8 cellular contexts compared by ENCODE assay signal in genomic region chr1:91441980-91442379, GRCh38. TPM values are rescaled to one million over a fixed set of nuclear protein-coding genes. Genes with fewer than 3 reads are reported as not detected.
"Had no signal": no experiment of that assay in that cellular context is flagged by ENCODE, and none has a peak within 500 bp of the region (broad histone marks: within the 10 kb centered on the region; RNA-seq: fewer than 3 reads in every experiment).

No MANE protein-coding gene starts in this region.

RNA-seq across cellular contexts. Expression of gene HFM1, which starts 37.3 kb away (rescaled TPM):
- total RNA-seq: activated naive CD4-positive, alpha-beta T cell treated with anti-CD3 and anti-CD28 coated beads for 36 hours; activated naive CD4-positive, alpha-beta T cell treated with anti-CD3 and anti-CD28 coated beads, Interleukin-2, amount 50 U/mL, for 72 hours; activated naive CD8-positive, alpha-beta T cell treated with anti-CD3 and anti-CD28 coated beads, Interleukin-2, amount 10 ng/mL, durations not matched to agents 7 days and 5 days; activated T-cell treated with anti-CD3 and anti-CD28 coated beads, Interleukin-2, amount 50 U/mL, for 72 hours; activated T-helper 1 cell treated with anti-CD3 and anti-CD28 coated beads, Interleukin-12 subunit alpha, Interleukin-12 subunit beta, Interleukin-2, Interleukin-4 antibody, amounts not matched to agents 30 ng/mL and 10 ng/mL and 1 ng/mL, durations not matched to agents 14 hours and 24 hours and 36 hours; activated T-helper 17 cell treated with anti-CD3 and anti-CD28 coated beads, Interleukin-2, amount 50 U/mL, for 72 hours; activated T-helper 2 cell treated with anti-CD3 and anti-CD28 coated beads, Interferon-gamma antibody, Interleukin-2, Interleukin-4, amounts not matched to agents 10 μg/mL and 5 μg/mL and 100 μg/mL, durations not matched to agents 14 hours and 24 hours and 36 hours; bronchial epithelial cell had no signal
